In genomic region chrY:9805235-9805634, GRCh38 we compare ENCODE assay signal across 9 cellular contexts.
"Had no signal": no experiment of that assay in that cellular context is flagged by ENCODE, and none has a peak within 500 bp of the region (broad histone marks: within the 10 kb centered on the region; RNA-seq: fewer than 3 reads in every experiment).

No MANE protein-coding gene starts in this region.

- H3K4me3 ChIP-seq: GM23248, GM23338, HAP-1 had no signal

- ATAC-seq: GM23338, HCT116 had no signal

- H2AFZ ChIP-seq: GM23248, GM23338 had no signal

- H3K4me1 ChIP-seq: HAP-1 had no signal

- H3K27ac ChIP-seq: GM23248 had no signal

- DNase-seq: GM23248, GOT3, H7, H9, HCEC 1CT, HFFc6 had no signal

- H3K4me2 ChIP-seq: GM23338 had no signal

- H3K9me3 ChIP-seq: HAP-1 had no signal

- H3K9ac ChIP-seq: GM23248 had no signal

- H3K36me3 ChIP-seq: HAP-1 had no signal
